In genomic region chr14:32938719-32939253, GRCh38 we compare ENCODE assay signal across 8 cellular contexts. TPM values are rescaled to one million over a fixed set of nuclear protein-coding genes. Genes with fewer than 3 reads are reported as not detected.
DNase-seq lines count a peak whose midpoint lies in the region; ATAC-seq, FAIRE-seq and TF ChIP-seq lines count a peak whose summit lies in the region.

Gene NPAS3 (plus strand): TSS chr14:32938879.

- H3K36me3 ChIP-seq in OCI-LY3 (replicated peaks; ENCODE audit: low read depth, low read length) (no peaks in the 10 kb centered on the region), endothelial cell of umbilical vein (ENCODE audit: control insufficient read depth in 2 of 2, extremely low read depth in 1 of 2, insufficient read depth in 2 of 2, low read length in 2 of 2) (no peaks in the 10 kb centered on the region)

- H3K36me3 Mint-ChIP-seq in activated T-cell treated with anti-CD3 and anti-CD28 coated beads, Interleukin-2, amount 50 U/mL, for 24 hours (ENCODE audit: low read depth), result no peaks in the 10 kb centered on the region
- peaks cover 0 to 12% (median 9%) of the 10 kb centered on the region in 3 donors for H3K36me3 Mint-ChIP-seq in naive thymus-derived CD8-positive, alpha-beta T cell

- peaks cover 16% of the 10 kb centered on the region for H3K4me1 ChIP-seq in OCI-LY3 (ENCODE audit: low read length)
- H3K4me1 ChIP-seq in endothelial cell of umbilical vein (ENCODE audit: control insufficient read depth, extremely low read depth, insufficient read depth, low read length), result peaks cover 14% of the 10 kb centered on the region

- peaks cover 76% of the 10 kb centered on the region for H3K27me3 Mint-ChIP-seq in activated T-cell treated with anti-CD3 and anti-CD28 coated beads, Interleukin-2, amount 50 U/mL, for 24 hours
- peaks cover 35 to 86% (median 59%) of the 10 kb centered on the region in 5 donors for H3K27me3 Mint-ChIP-seq in naive thymus-derived CD8-positive, alpha-beta T cell

- CTCF ChIA-PET in endothelial cell of umbilical vein (lab: Charles Lee), result no interaction called here

- dilution Hi-C loops in endothelial cell of umbilical vein (cut with MboI; ENCODE audit: extremely low pct_ligation_motif_present, low sequenced_read_pairs), result no loop called here

- TF ChIP-seq POLR2A in endothelial cell of umbilical vein (IDR thresholded peaks at IDR 0.05; ENCODE audit: low read depth, low read length), result no peak

- in situ Hi-C loops in KBM-7 (cut with MboI; ENCODE audit: low pct_unique_long_range_greater_than_20kb, low sequenced_read_pairs), result no loop called here

- H3K4me3 Mint-ChIP-seq in activated T-cell treated with anti-CD3 and anti-CD28 coated beads, Interleukin-2, amount 50 U/mL, for 24 hours, result peak within 1 kb of the TSS; percentile 76
- H3K4me3 Mint-ChIP-seq in naive thymus-derived CD8-positive, alpha-beta T cell, result peak within 1 kb of the TSS; percentile 66 to 95 (median 82)

- H3K27ac ChIP-seq in OCI-LY3 (ENCODE audit: low read length) (no peak within 1 kb of the TSS), endothelial cell of umbilical vein (ENCODE audit: insufficient read depth, low read depth, low read length) (peak within 1 kb of the TSS; percentile 44)

- TF ChIP-seq CTCF in OCI-LY3 (IDR thresholded peaks at IDR 0.05; ENCODE audit: low read depth, low read length) (no peak), endothelial cell of umbilical vein (IDR thresholded peaks at IDR 0.05; ENCODE audit: extremely low read depth in 1 of 2, insufficient read depth in 1 of 2, low read depth in 1 of 2, low read length in 2 of 2) (no peak)

- H4K20me1 ChIP-seq in OCI-LY3 (ENCODE audit: insufficient read depth, low read length) (no peaks in the 10 kb centered on the region), endothelial cell of umbilical vein (replicated peaks; ENCODE audit: control insufficient read depth, extremely low read depth, insufficient read depth, low read length) (no peaks in the 10 kb centered on the region)

- FAIRE-seq in endothelial cell of umbilical vein (lab: Jason Lieb, UNC), result no peak

- BruUV-seq in endothelial cell of umbilical vein (replicated peaks; lab: Mats Ljungman, UMichigan), result no TSS peak

- DNase-seq in activated T-cell treated with anti-CD3 and anti-CD28 coated beads, Interleukin-2, amount 50 U/mL, for 24 hours, result no peak
- no peak for DNase-seq in activated T-cell treated with anti-CD3 and anti-CD28 coated beads, Interleukin-2, amount 50 U/mL, for 1 hour
- DNase-seq in endothelial cell of umbilical vein (ENCODE audit: low read depth, low spot score) (no peak), KBM-7 (no peak), NAMALWA (ENCODE audit: low spot score) (no peak)
- no peak for DNase-seq in naive thymus-derived CD8-positive, alpha-beta T cell

- intact Hi-C loops in endothelial cell of umbilical vein (cut with micrococcal nuclease), result loop anchor here (5.0 to 10.0 kb wide), 4 partner anchors 231 to 1116 kb away; no protein-coding TSS in a partner anchor

- H3K27me3 ChIP-seq in OCI-LY3 (ENCODE audit: low read depth, low read length) (no peaks in the 10 kb centered on the region), endothelial cell of umbilical vein (ENCODE audit: control insufficient read depth in 2 of 2, insufficient read depth in 2 of 2, low read length in 2 of 2) (peaks cover 37 to 52% of the 10 kb centered on the region in 2 experiments)

- H3K9me3 Mint-ChIP-seq in activated T-cell treated with anti-CD3 and anti-CD28 coated beads, Interleukin-2, amount 50 U/mL, for 24 hours, result no peaks in the 10 kb centered on the region
- peaks cover 0 to 6% (median 0%) of the 10 kb centered on the region in 9 donors for H3K9me3 Mint-ChIP-seq in naive thymus-derived CD8-positive, alpha-beta T cell

- peaks cover 14% of the 10 kb centered on the region for H3K4me1 Mint-ChIP-seq in activated T-cell treated with anti-CD3 and anti-CD28 coated beads, Interleukin-2, amount 50 U/mL, for 24 hours (ENCODE audit: low read depth)
- peaks cover 5 to 28% (median 15%) of the 10 kb centered on the region in 4 donors for H3K4me1 Mint-ChIP-seq in naive thymus-derived CD8-positive, alpha-beta T cell

- H3K79me2 ChIP-seq in OCI-LY3 (ENCODE audit: low read length), result no peaks in the 10 kb centered on the region
- no peaks in the 10 kb centered on the region for H3K79me2 ChIP-seq in endothelial cell of umbilical vein (ENCODE audit: control insufficient read depth, insufficient read depth, low read length)

- no peaks in the 10 kb centered on the region for H3K9me3 ChIP-seq in OCI-LY3 (ENCODE audit: insufficient read depth, low read length)
- H3K9me3 ChIP-seq in endothelial cell of umbilical vein (replicated peaks; ENCODE audit: control insufficient read depth, insufficient read depth, low read length), result no peaks in the 10 kb centered on the region

- ATAC-seq in naive thymus-derived CD8-positive, alpha-beta T cell, result peak; percentile 20
- no peak for ATAC-seq in GM21526 (IDR thresholded peaks at IDR 0.05; ENCODE audit: low FRiP score, unreplicated experiment)

- H3K4me3 ChIP-seq in OCI-LY3 (ENCODE audit: low read length) (peak within 1 kb of the TSS; percentile 74), endothelial cell of umbilical vein (replicated peaks in 1 of 3; ENCODE audit: insufficient read depth in 1 of 3, low read depth in 1 of 3, low read length in 3 of 3) (peak within 1 kb of the TSS; percentile 20 to 56 (median 56))

- peak within 1 kb of the TSS; percentile 59 for H3K9ac ChIP-seq in OCI-LY3 (ENCODE audit: low read length)
- peak within 1 kb of the TSS; percentile 72 for H3K9ac ChIP-seq in endothelial cell of umbilical vein (replicated peaks; ENCODE audit: extremely low read depth, insufficient read depth, low read length)

- peak within 1 kb of the TSS; percentile 41; the same call in 1 of the 2 replicates for H2AFZ ChIP-seq in OCI-LY3 (ENCODE audit: low read depth, low read length)
- peak within 1 kb of the TSS; percentile 53 for H2AFZ ChIP-seq in endothelial cell of umbilical vein (ENCODE audit: low read depth, low read length)

- H3K9me1 ChIP-seq in endothelial cell of umbilical vein (replicated peaks; ENCODE audit: control insufficient read depth, extremely low read depth, insufficient read depth, low read length), result no peaks in the 10 kb centered on the region

- no peak within 1 kb of the TSS for H3K27ac Mint-ChIP-seq in activated T-cell treated with anti-CD3 and anti-CD28 coated beads, Interleukin-2, amount 50 U/mL, for 24 hours
- peak within 1 kb of the TSS in 1 of 10 donors; percentile 78 for H3K27ac Mint-ChIP-seq in naive thymus-derived CD8-positive, alpha-beta T cell

- POLR2A ChIA-PET in endothelial cell of umbilical vein (lab: Charles Lee), result no interaction called here
- POLR2A ChIA-PET in naive thymus-derived CD8-positive, alpha-beta T cell (lab: Charles Lee), result no interaction called here

- H3K4me2 ChIP-seq in OCI-LY3 (ENCODE audit: low read length) (peak within 1 kb of the TSS; percentile 63), endothelial cell of umbilical vein (ENCODE audit: insufficient read depth, low read length) (peak within 1 kb of the TSS; percentile 49)

TF ChIP-seq in endothelial cell of umbilical vein, 7 proteins besides CTCF, POLR2A, EP300 and RAD21:
- TF ChIP-seq JUN (IDR thresholded peaks at IDR 0.05; ENCODE audit: borderline replicate concordance, insufficient read depth, insufficient read length, low read depth) (no peak), GATA2 (IDR thresholded peaks at IDR 0.05; ENCODE audit: insufficient read depth, insufficient read length, low read depth, low read length) (no peak), POLR2AphosphoS5 (IDR thresholded peaks at IDR 0.05; ENCODE audit: insufficient read depth, low read depth, low read length) (no peak), MYC (IDR thresholded peaks at IDR 0.05; ENCODE audit: low read depth, low read length) (no peak), EZH2 (IDR thresholded peaks at IDR 0.05; ENCODE audit: borderline replicate concordance, low read depth, low read length, severe bottlenecking) (no peak)
- TF ChIP-seq, protein P1, sequence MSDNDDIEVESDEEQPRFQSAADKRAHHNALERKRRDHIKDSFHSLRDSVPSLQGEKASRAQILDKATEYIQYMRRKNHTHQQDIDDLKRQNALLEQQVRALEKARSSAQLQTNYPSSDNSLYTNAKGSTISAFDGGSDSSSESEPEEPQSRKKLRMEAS (IDR thresholded peaks at IDR 0.05; ENCODE audit: insufficient read depth, insufficient read length), result no peak

RNA-seq across cellular contexts. Expression of gene NPAS3, which starts in this region (rescaled TPM):
- total RNA-seq in endothelial cell of umbilical vein, result 0.13 and 0.65 TPM in 2 replicates
- 0.06 and 0.10 TPM in 2 replicates for polyA plus RNA-seq in endothelial cell of umbilical vein
- 0.09 and 0.13 TPM in 2 replicates for polyA plus RNA-seq in endothelial cell of umbilical vein (2011; cell fraction: cytosol; rRNA removed)
- 0.07 and 0.31 TPM in 2 replicates for polyA plus RNA-seq in endothelial cell of umbilical vein (2011; cell fraction: nucleus; rRNA removed)
- polyA plus RNA-seq in endothelial cell of umbilical vein (2012), result 0.09 and 0.19 TPM in 2 replicates
- polyA minus RNA-seq in endothelial cell of umbilical vein, result 0.12 and 0.66 TPM in 2 replicates
- not detected for polyA minus RNA-seq in endothelial cell of umbilical vein (2011; cell fraction: cytosol; rRNA and poly(A)+ RNA removed)
- polyA minus RNA-seq in endothelial cell of umbilical vein (2011; cell fraction: nucleus; rRNA and poly(A)+ RNA removed), result 0.19 and 1.1 TPM in 2 replicates
- total RNA-seq in naive thymus-derived CD8-positive, alpha-beta T cell, result not detected
- polyA plus RNA-seq in naive thymus-derived CD8-positive, alpha-beta T cell, result not detected

Comparison
In these comparisons a context has a peak if more than half of its experiments do, and no peak if none do; other contexts are left out.
1. Peak in ATAC-seq in naive thymus-derived CD8-positive, alpha-beta T cell; RNA of the gene not detected or under 1 TPM.